ENCODE assay signal across 18 cellular contexts in the genomic region with DNA sequence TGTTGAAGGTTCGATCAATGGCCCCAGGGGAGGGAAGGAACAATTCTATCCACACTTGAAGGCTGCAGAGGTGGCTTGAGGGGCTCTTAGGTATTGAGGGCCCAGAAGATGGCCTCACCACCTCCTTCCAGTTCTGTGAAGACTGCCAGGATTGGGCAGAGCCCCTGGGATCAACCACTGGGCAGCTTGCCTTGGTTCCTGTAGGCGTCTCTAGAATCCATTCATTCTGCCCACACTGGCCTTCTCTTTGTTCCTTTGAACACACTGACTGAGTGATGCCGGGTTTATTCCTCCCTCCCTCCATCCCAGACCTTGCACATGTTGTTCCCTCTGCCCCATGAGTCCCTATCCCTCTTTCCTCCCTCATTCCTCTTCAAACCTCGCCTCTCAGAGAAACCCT. TPM values are rescaled to one million over a fixed set of nuclear protein-coding genes. Genes with fewer than 3 reads are reported as not detected.
DNase-seq lines count a peak whose midpoint lies in the region; ATAC-seq, FAIRE-seq and TF ChIP-seq lines count a peak whose summit lies in the region.
"Had no signal": no experiment of that assay in that cellular context is flagged by ENCODE, and none has a peak within 500 bp of the region (broad histone marks: within the 10 kb centered on the region; RNA-seq: fewer than 3 reads in every experiment).

No MANE protein-coding gene starts in this region.

- no peak overlapping the region for H3K14ac ChIP-seq in neuronal stem cell (ENCODE audit: low read length)

- TF ChIP-seq EP300 in HepG2 (IDR thresholded peaks at IDR 0.05; ENCODE audit: low read depth in 2 of 2, low read length in 2 of 2) = no peak
- TF ChIP-seq EP300 in HepG2 (CRISPR knock-in tag; IDR thresholded peaks at IDR 0.05; ENCODE audit: borderline replicate concordance) = no peak

- no peaks in the 10 kb centered on the region for H4K20me1 ChIP-seq in HepG2 (ENCODE audit: insufficient read depth, low read length)

- H3K9me3 ChIP-seq in HepG2 (ENCODE audit: low read length) = no peaks in the 10 kb centered on the region
- H3K9me3 ChIP-seq in right lobe of liver = no peaks in the 10 kb centered on the region
- peaks cover 0 to 4% of the 10 kb centered on the region in 2 donors for H3K9me3 ChIP-seq in neuronal stem cell (replicated peaks in 1 of 2; ENCODE audit: control insufficient read depth in 2 of 2, insufficient read depth in 1 of 2, low read depth in 1 of 2, low read length in 2 of 2)

- DNase-seq in HepG2 (ENCODE audit: low spot score) (no peak), right lobe of liver (no peak), medulla oblongata (ENCODE audit: extremely low spot score) (peak; percentile 13), neuronal stem cell (ENCODE audit: low spot score) (no peak), foreskin fibroblast (no peak), HTR-8/SVneo (ENCODE audit: insufficient read length, low spot score) (no peak), NCI-H2029 (lab: John Stamatoyannopoulos, UW) (no peak)
- DNase-seq: ACHN; CD4-positive, alpha-beta memory T cell; COR-L47; DMS153; GF-D8; GM23248 had no signal

- POLR2A ChIA-PET in HepG2 (lab: Yijun Ruan, JAX) = no interaction called here

- FAIRE-seq in HepG2 (lab: Jason Lieb, UNC) (no peak), HTR-8/SVneo (lab: Jason Lieb, UNC) (no peak)
- FAIRE-seq: D721Med, GM18507, H54 had no signal

- H2BK120ac ChIP-seq in neuronal stem cell (ENCODE audit: low read depth, low read length) = no peak overlapping the region

- H3K27me3 ChIP-seq in HepG2 (ENCODE audit: control insufficient read depth in 1 of 2, insufficient read depth in 2 of 2, low read length in 2 of 2) = no peaks in the 10 kb centered on the region
- no peaks in the 10 kb centered on the region for H3K27me3 ChIP-seq in right lobe of liver
- H3K27me3 ChIP-seq in neuronal stem cell (ENCODE audit: control insufficient read depth in 3 of 3, insufficient read depth in 3 of 3, low read depth in 1 of 3, low read length in 3 of 3) = no peaks in the 10 kb centered on the region

- TF ChIP-seq CTCF in HepG2 (CRISPR knock-in tag; IDR thresholded peaks at IDR 0.05) (no peak), right lobe of liver (IDR thresholded peaks at IDR 0.05) (no peak), foreskin fibroblast (IDR thresholded peaks at IDR 0.05; ENCODE audit: low read depth, low read length) (no peak)

- H4K8ac ChIP-seq in neuronal stem cell (ENCODE audit: low read depth, low read length) = no peak overlapping the region

- no peak for TF ChIP-seq RAD21 in HepG2 (CRISPR knock-in tag; IDR thresholded peaks at IDR 0.05)

- no peak overlapping the region for H4K91ac ChIP-seq in neuronal stem cell (ENCODE audit: low read depth, low read length, poor library complexity)

- no TSS peak for BruUV-seq in HepG2 (replicated peaks; lab: Mats Ljungman, UMichigan)

- peak overlapping the region; percentile 38 for H3K18ac ChIP-seq in neuronal stem cell (ENCODE audit: low read length)

- H3K23ac ChIP-seq in neuronal stem cell (ENCODE audit: low read depth, low read length, poor library complexity) = no peak overlapping the region

- H3K4me3 ChIP-seq in HepG2 (replicated peaks in 1 of 3; ENCODE audit: insufficient read depth in 1 of 3, low read depth in 2 of 3, low read length in 3 of 3) (no peak overlapping the region), right lobe of liver (no peak overlapping the region), neuronal stem cell (ENCODE audit: low read length in 2 of 2) (no peak overlapping the region), foreskin fibroblast (ENCODE audit: low read depth in 1 of 2, low read length in 2 of 2) (no peak overlapping the region)
- H3K4me3 ChIP-seq: GM23248 had no signal

- H3K36me3 ChIP-seq in HepG2 (replicated peaks in 1 of 2; ENCODE audit: control insufficient read depth in 1 of 2, insufficient read depth in 2 of 2, low read length in 2 of 2) (no peaks in the 10 kb centered on the region), right lobe of liver (no peaks in the 10 kb centered on the region), neuronal stem cell (replicated peaks in 1 of 2; ENCODE audit: control insufficient read depth in 2 of 2, insufficient read depth in 2 of 2, low read length in 2 of 2) (peaks cover 0 to 5% of the 10 kb centered on the region in 2 donors)

- ATAC-seq in HepG2 (no peak), right lobe of liver (no peak)
- ATAC-seq: HCT116 had no signal

- no peaks in the 10 kb centered on the region for H3K79me2 ChIP-seq in HepG2 (ENCODE audit: insufficient read depth, low read length)

- H3K4me1 ChIP-seq in HepG2 (ENCODE audit: insufficient read depth, low read length) (no peaks in the 10 kb centered on the region), right lobe of liver (no peaks in the 10 kb centered on the region), neuronal stem cell (ENCODE audit: control insufficient read depth in 2 of 2, insufficient read depth in 1 of 2, low read depth in 1 of 2, low read length in 2 of 2) (peaks cover 0 to 2% of the 10 kb centered on the region in 2 donors)

- H2BK15ac ChIP-seq in neuronal stem cell (ENCODE audit: low read length) = no peak overlapping the region

- 23% methylated on average over 4 of the region's 4 CpGs for WGBS in HepG2 (ENCODE audit: low lambda C conversion rate)
- 75% methylated on average over 4 of the region's 4 CpGs for WGBS in right lobe of liver (ENCODE audit: insufficient coverage, low coverage, low lambda C conversion rate, missing lambda C conversion rate)
- no CpG with 5 or more reads among the region's 4 CpGs for WGBS in neuronal stem cell (ENCODE audit: extremely low coverage in 2 of 2, insufficient read length in 2 of 2, insufficient replicate concordance in 1 of 2), 2 donors

- H3K9ac ChIP-seq in HepG2 (ENCODE audit: insufficient read depth, low read depth, low read length) = no peak overlapping the region
- no peak overlapping the region for H3K9ac ChIP-seq in neuronal stem cell (ENCODE audit: low read depth, low read length, poor library complexity)
- H3K9ac ChIP-seq: GM23248 had no signal

- H3K27ac ChIP-seq in HepG2 (ENCODE audit: extremely low read length, insufficient read depth, low read length) (no peak overlapping the region), right lobe of liver (no peak overlapping the region), neuronal stem cell (replicated peaks; ENCODE audit: low read length) (no peak overlapping the region)
- H3K27ac ChIP-seq: C4-2B, GM23248 had no signal

- in situ Hi-C loops in HepG2 (cut with HindIII; ENCODE audit: extremely low pct_ligation_motif_present, low pct_unique_long_range_greater_than_20kb) = no loop called here

- H2BK12ac ChIP-seq in neuronal stem cell (ENCODE audit: low read length) = no peak overlapping the region

- TF ChIP-seq POLR2A in HepG2 (IDR thresholded peaks at IDR 0.05; ENCODE audit: insufficient read depth in 1 of 2, low read depth in 2 of 2, low read length in 2 of 2) = no peak
- no peak for TF ChIP-seq POLR2A in right lobe of liver (IDR thresholded peaks at IDR 0.05)

- no peak overlapping the region for H2BK5ac ChIP-seq in neuronal stem cell (ENCODE audit: low read length)

- no peaks in the 10 kb centered on the region for H3K79me1 ChIP-seq in neuronal stem cell (ENCODE audit: low read depth, low read length)

- H3K4ac ChIP-seq in neuronal stem cell (ENCODE audit: low read length) = no peak overlapping the region

- no peak overlapping the region for H2AFZ ChIP-seq in HepG2 (ENCODE audit: low read length)
- no peak overlapping the region for H2AFZ ChIP-seq in neuronal stem cell (ENCODE audit: low read length)
- H2AFZ ChIP-seq: GM23248 had no signal

- CTCF ChIA-PET in HepG2 (lab: Yijun Ruan, JAX; ENCODE audit: low intra/inter-chr PET ratio, low total read pairs) = no interaction called here

- H3K4me2 ChIP-seq in HepG2 (ENCODE audit: low read depth, low read length) (no peak overlapping the region), neuronal stem cell (ENCODE audit: insufficient read depth, low read length, poor library complexity, severe bottlenecking) (no peak overlapping the region)

- intact Hi-C loops in HepG2 (cut with micrococcal nuclease; ENCODE audit: unreplicated experiment) = no loop called here
- intact Hi-C loops in right lobe of liver (cut with DNase I) = no loop called here

- no peak overlapping the region for H2AK5ac ChIP-seq in neuronal stem cell (ENCODE audit: low read depth, low read length)

TF ChIP-seq in HepG2, 621 proteins besides CTCF, POLR2A, EP300 and RAD21 (continues in another document):
- TF ChIP-seq NFYC (CRISPR knock-in tag; IDR thresholded peaks at IDR 0.05) = no peak

RNA-seq across cellular contexts. Expression of a gene that starts 50.5 kb away (rescaled TPM):
- 0.14 TPM in 1 of 2 replicates, not detected in the other for total RNA-seq in HepG2 (2016; rRNA removed; fragmentation: Illumina TruSeq; extraction: Trizol)
- not detected in 2 replicates for total RNA-seq in HepG2 (2016; cell fraction: cytosol; rRNA removed; fragmentation: Illumina TruSeq; extraction: Trizol; ENCODE audit: low read depth)
- total RNA-seq in HepG2 (2016; cell fraction: insoluble cytoplasmic fraction; rRNA removed; fragmentation: Illumina TruSeq; extraction: Trizol) = not detected in 2 replicates
- not detected in 2 replicates for total RNA-seq in HepG2 (2016; cell fraction: membrane; rRNA removed; fragmentation: Illumina TruSeq; extraction: Trizol)
- 0.34 TPM in 1 of 2 replicates, not detected in the other for total RNA-seq in HepG2 (2016; cell fraction: nucleus; rRNA removed; fragmentation: Illumina TruSeq; extraction: Trizol)
- 0.44 and 0.85 TPM in 2 replicates for polyA plus RNA-seq in HepG2 (2011; rRNA removed)
- 0.12 and 0.22 TPM in 2 replicates for polyA plus RNA-seq in HepG2 (2011; cell fraction: cytosol; rRNA removed)
- 0.50 and 1.0 TPM in 2 replicates for polyA plus RNA-seq in HepG2 (2011; cell fraction: nucleus; rRNA removed)
- 0.07 TPM in 1 of 2 replicates, not detected in the other for polyA plus RNA-seq in HepG2 (2012)
- 0.08 TPM in 1 of 2 replicates, not detected in the other for polyA plus RNA-seq in HepG2 (2016; cell fraction: cytosol; fragmentation: Illumina TruSeq; extraction: Trizol; ENCODE audit: low read depth)
- not detected in 2 replicates for polyA plus RNA-seq in HepG2 (2016; cell fraction: insoluble cytoplasmic fraction; fragmentation: Illumina TruSeq; extraction: Trizol; ENCODE audit: low read depth)
- polyA plus RNA-seq in HepG2 (2016; cell fraction: membrane; fragmentation: Illumina TruSeq; extraction: Trizol; ENCODE audit: low read depth) = 0.16 TPM in 1 of 2 replicates, not detected in the other
- polyA plus RNA-seq in HepG2 (2016; cell fraction: nucleus; fragmentation: Illumina TruSeq; extraction: Trizol; ENCODE audit: insufficient read depth, low read depth) = 0.67 TPM in 1 of 2 replicates, not detected in the other
- 0.56 and 0.72 TPM in 2 replicates for polyA minus RNA-seq in HepG2 (2011; rRNA and poly(A)+ RNA removed; ENCODE audit: low replicate concordance)
- not detected in 2 replicates for polyA minus RNA-seq in HepG2 (2011; cell fraction: cytosol; rRNA and poly(A)+ RNA removed)
- polyA minus RNA-seq in HepG2 (2011; cell fraction: nucleus; rRNA and poly(A)+ RNA removed) = 0.13 and 1.1 TPM in 2 replicates
- total RNA-seq in right lobe of liver = 10 to 100 TPM in 3 of 6 experiments, 1 to 10 TPM in 3; 8.2 to 14.1 (median 9.5) TPM
- 19.4 TPM for polyA plus RNA-seq in neuronal stem cell (2013, experiment 1 of 2)
- polyA plus RNA-seq in neuronal stem cell (2013, experiment 2 of 2) = 21.3 TPM
- total RNA-seq: CD4-positive, alpha-beta memory T cell; GM23248 had no signal
- polyA plus RNA-seq: CD4-positive, alpha-beta memory T cell; GM23248 had no signal
